Comparison of ENCODE assay signal across 8 cellular contexts in genomic region chr17:28597606-28598383, GRCh38. TPM values are rescaled to one million over a fixed set of nuclear protein-coding genes. Genes with fewer than 3 reads are reported as not detected.
DNase-seq lines count a peak whose midpoint lies in the region; ATAC-seq and TF ChIP-seq lines count a peak whose summit lies in the region.

No MANE protein-coding gene starts in this region.

- peaks cover 5% of the 10 kb centered on the region for H3K4me1 ChIP-seq in CD8-positive, alpha-beta memory T cell (ENCODE audit: insufficient read depth, low read length)
- H3K4me1 ChIP-seq in Loucy (ENCODE audit: insufficient read depth, low read length, poor library complexity, severe bottlenecking), result peaks cover 21% of the 10 kb centered on the region

- no peak for ATAC-seq in naive thymus-derived CD8-positive, alpha-beta T cell
- ATAC-seq in GM18505 (IDR thresholded peaks at IDR 0.05; ENCODE audit: unreplicated experiment) (no peak), HG02938 (IDR thresholded peaks at IDR 0.05; ENCODE audit: unreplicated experiment) (no peak), GM18907 (IDR thresholded peaks at IDR 0.05; ENCODE audit: unreplicated experiment) (no peak)

- peak overlapping the region; percentile 83; the same call in 1 of the 2 replicates for H2AFZ ChIP-seq in Loucy (ENCODE audit: low read length)

- no peaks in the 10 kb centered on the region for H3K27me3 ChIP-seq in CD8-positive, alpha-beta memory T cell (ENCODE audit: insufficient read depth, low read length, poor library complexity, severe bottlenecking)
- H3K27me3 ChIP-seq in Loucy (ENCODE audit: insufficient read depth, low read length, poor library complexity, severe bottlenecking), result no peaks in the 10 kb centered on the region
- no peaks in the 10 kb centered on the region for H3K27me3 ChIP-seq in brain microvascular endothelial cell (replicated peaks)

- DNase-seq in CD8-positive, alpha-beta memory T cell, result no peak
- no peak for DNase-seq in brain microvascular endothelial cell
- no peak for DNase-seq in naive thymus-derived CD8-positive, alpha-beta T cell
- no peak for DNase-seq in cortex of kidney (lab: John Stamatoyannopoulos, UW)

- H3K4me1 Mint-ChIP-seq in CD8-positive, alpha-beta memory T cell, result peaks cover 19 to 25% (median 24%) of the 10 kb centered on the region in 3 donors
- peaks cover 14 to 27% (median 23%) of the 10 kb centered on the region in 4 donors for H3K4me1 Mint-ChIP-seq in naive thymus-derived CD8-positive, alpha-beta T cell

- peaks cover 0 to 5% (median 0%) of the 10 kb centered on the region in 3 donors for H3K36me3 Mint-ChIP-seq in CD8-positive, alpha-beta memory T cell
- peaks cover 0 to under 1% (median 0%) of the 10 kb centered on the region in 3 donors for H3K36me3 Mint-ChIP-seq in naive thymus-derived CD8-positive, alpha-beta T cell

- H3F3A ChIP-seq in Loucy (ENCODE audit: low read depth), result no peaks in the 10 kb centered on the region

- no peaks in the 10 kb centered on the region for H3K27me3 Mint-ChIP-seq in CD8-positive, alpha-beta memory T cell
- H3K27me3 Mint-ChIP-seq in naive thymus-derived CD8-positive, alpha-beta T cell, result no peaks in the 10 kb centered on the region

- POLR2A ChIA-PET in CD8-positive, alpha-beta memory T cell (lab: Charles Lee), result interaction anchor here (1.6 kb wide), 1 partner anchor 21 kb away, joined by 10 read pairs; the partner anchor contains the start of gene ALDOC
- POLR2A ChIA-PET in naive thymus-derived CD8-positive, alpha-beta T cell (lab: Charles Lee), result interaction anchor here (2.5 to 3.0 kb wide), 2 partner anchors 20 to 46 kb away, joined by 16 to 42 read pairs; partner anchors contain the start of genes ALDOC and UNC119

- H3K9ac ChIP-seq in Loucy (ENCODE audit: low read depth, low read length, poor library complexity, severe bottlenecking), result peak overlapping the region; percentile 95

- H3K27ac ChIP-seq in CD8-positive, alpha-beta memory T cell (ENCODE audit: low read depth, low read length), result peak overlapping the region; percentile 99
- H3K27ac ChIP-seq in brain microvascular endothelial cell, result no peak overlapping the region

- no peaks in the 10 kb centered on the region for H3K9me3 ChIP-seq in CD8-positive, alpha-beta memory T cell (ENCODE audit: low read length)
- no peaks in the 10 kb centered on the region for H3K9me3 ChIP-seq in Loucy (ENCODE audit: insufficient read depth, low read depth, low read length)

- no peaks in the 10 kb centered on the region for H3K36me3 ChIP-seq in CD8-positive, alpha-beta memory T cell (ENCODE audit: insufficient read depth, low read length)
- H3K36me3 ChIP-seq in Loucy (ENCODE audit: insufficient read depth, low read length), result peaks cover 6% of the 10 kb centered on the region; the same call in 1 of the 2 replicates
- peaks cover 1% of the 10 kb centered on the region for H3K36me3 ChIP-seq in brain microvascular endothelial cell (replicated peaks)

- H3K27ac Mint-ChIP-seq in CD8-positive, alpha-beta memory T cell, result peak overlapping the region; percentile 95 to 100 (median 98)
- peak overlapping the region in 9 of 10 donors; percentile 29 to 100 (median 96) for H3K27ac Mint-ChIP-seq in naive thymus-derived CD8-positive, alpha-beta T cell

- no peak for TF ChIP-seq CTCF in Loucy (conservative IDR thresholded peaks at IDR 0.05; ENCODE audit: low read length)
- TF ChIP-seq CTCF in brain microvascular endothelial cell (IDR thresholded peaks at IDR 0.05; ENCODE audit: low read depth, low read length, missing control alignments), result no peak

- in situ Hi-C loops in brain microvascular endothelial cell (cut with HindIII; ENCODE audit: low pct_ligation_motif_present, low sequenced_read_pairs), result no loop called here

- no peaks in the 10 kb centered on the region for H4K20me1 ChIP-seq in Loucy (ENCODE audit: insufficient read depth, low read length, poor library complexity, severe bottlenecking)

- H3K4me3 Mint-ChIP-seq in CD8-positive, alpha-beta memory T cell, result peak overlapping the region; percentile 89 to 99 (median 93)
- H3K4me3 Mint-ChIP-seq in naive thymus-derived CD8-positive, alpha-beta T cell, result peak overlapping the region; percentile 89 to 99 (median 95)

- CTCF ChIA-PET in CD8-positive, alpha-beta memory T cell (lab: Charles Lee), result interaction anchor here (1.4 to 2.4 kb wide), 2 partner anchors 27 to 29 kb away, joined by 3 to 10 read pairs; partner anchors contain the start of gene PIGS

- H3K9me3 Mint-ChIP-seq in CD8-positive, alpha-beta memory T cell, result no peaks in the 10 kb centered on the region
- no peaks in the 10 kb centered on the region for H3K9me3 Mint-ChIP-seq in naive thymus-derived CD8-positive, alpha-beta T cell

- peak overlapping the region; percentile 93 for H3K4me2 ChIP-seq in Loucy (ENCODE audit: low read depth, low read length, poor library complexity, severe bottlenecking)

- TF ChIP-seq POLR2A in GM18505 (IDR thresholded peaks at IDR 0.05; ENCODE audit: borderline replicate concordance, extremely low read depth, insufficient read depth, insufficient read length), result no peak

- H3K9me2 ChIP-seq in Loucy (replicated peaks; ENCODE audit: low read depth, low read length), result no peaks in the 10 kb centered on the region

- H3K79me2 ChIP-seq in Loucy (ENCODE audit: insufficient read depth, low read length), result peaks cover 51% of the 10 kb centered on the region

- peak overlapping the region; percentile 86 for H3K4me3 ChIP-seq in CD8-positive, alpha-beta memory T cell (ENCODE audit: low read length)
- H3K4me3 ChIP-seq in Loucy (ENCODE audit: low read length, poor library complexity, severe bottlenecking) (peak overlapping the region; percentile 95), brain microvascular endothelial cell (ENCODE audit: low read depth, low read length) (peak overlapping the region; percentile 87)

RNA-seq across cellular contexts. Expression of gene SPAG5, which starts 1.0 kb away (rescaled TPM):
- total RNA-seq in CD8-positive, alpha-beta memory T cell, result 10 to 100 TPM; 77.8 to 79.7 TPM
- polyA plus RNA-seq in CD8-positive, alpha-beta memory T cell, result 3.5 TPM
- 10 to 100 TPM; 10.6 to 11.2 TPM for total RNA-seq in naive thymus-derived CD8-positive, alpha-beta T cell
- polyA plus RNA-seq in naive thymus-derived CD8-positive, alpha-beta T cell, result 1 to 10 TPM in 1 of 3 donors, under 1 TPM in 2; 0.40 to 2.7 (median 0.81) TPM

RNA-seq across cellular contexts. Expression of gene RSKR, which starts 16.2 kb away (rescaled TPM):
- 10 to 100 TPM; 18.4 to 19.3 TPM for total RNA-seq in CD8-positive, alpha-beta memory T cell
- polyA plus RNA-seq in CD8-positive, alpha-beta memory T cell, result 0.22 TPM
- 10 to 100 TPM; 27.3 to 28.9 TPM for total RNA-seq in naive thymus-derived CD8-positive, alpha-beta T cell
- under 1 TPM; 0.11 to 0.75 (median 0.24) TPM for polyA plus RNA-seq in naive thymus-derived CD8-positive, alpha-beta T cell

RNA-seq across cellular contexts. Expression of gene ALDOC, which starts 21.1 kb away (rescaled TPM):
- 10 to 100 TPM; 12.8 to 13.6 TPM for total RNA-seq in CD8-positive, alpha-beta memory T cell
- polyA plus RNA-seq in CD8-positive, alpha-beta memory T cell, result 58.2 TPM
- 10 to 100 TPM; 36.1 to 37.5 TPM for total RNA-seq in naive thymus-derived CD8-positive, alpha-beta T cell
- polyA plus RNA-seq in naive thymus-derived CD8-positive, alpha-beta T cell, result 10 to 100 TPM; 65.3 to 86.7 (median 78.9) TPM

RNA-seq across cellular contexts. Expression of gene PIGS, which starts 26.5 kb away (rescaled TPM):
- 10 to 100 TPM; 48.7 to 50.0 TPM for total RNA-seq in CD8-positive, alpha-beta memory T cell
- polyA plus RNA-seq in CD8-positive, alpha-beta memory T cell, result 61.0 TPM
- 10 to 100 TPM; 51.3 to 51.4 TPM for total RNA-seq in naive thymus-derived CD8-positive, alpha-beta T cell
- polyA plus RNA-seq in naive thymus-derived CD8-positive, alpha-beta T cell, result 10 to 100 TPM; 36.7 to 48.1 (median 42.0) TPM

RNA-seq across cellular contexts. Expression of gene UNC119, which starts 45.4 kb away (rescaled TPM):
- 10 to 100 TPM; 28.9 to 29.1 TPM for total RNA-seq in CD8-positive, alpha-beta memory T cell
- 21.9 TPM for polyA plus RNA-seq in CD8-positive, alpha-beta memory T cell
- 10 to 100 TPM; 36.6 to 43.8 TPM for total RNA-seq in naive thymus-derived CD8-positive, alpha-beta T cell
- 10 to 100 TPM; 18.4 to 27.1 (median 26.6) TPM for polyA plus RNA-seq in naive thymus-derived CD8-positive, alpha-beta T cell

Comparison
In these comparisons a context has a peak if more than half of its experiments do, and no peak if none do; other contexts are left out.
1. RNA of gene SPAG5, which starts 1.0 kb away (total RNA-seq): 77.8 to 79.7 TPM in CD8-positive, alpha-beta memory T cell; 10.6 to 11.2 TPM in naive thymus-derived CD8-positive, alpha-beta T cell; every median in the first group is over 4 times any median in the second.
2. Peak in every context shown above with its lines, with median percentiles within 50 percentile points of each other: H3K4me3 ChIP-seq.